Comparison of ENCODE assay signal across 8 cellular contexts in the genomic region with DNA sequence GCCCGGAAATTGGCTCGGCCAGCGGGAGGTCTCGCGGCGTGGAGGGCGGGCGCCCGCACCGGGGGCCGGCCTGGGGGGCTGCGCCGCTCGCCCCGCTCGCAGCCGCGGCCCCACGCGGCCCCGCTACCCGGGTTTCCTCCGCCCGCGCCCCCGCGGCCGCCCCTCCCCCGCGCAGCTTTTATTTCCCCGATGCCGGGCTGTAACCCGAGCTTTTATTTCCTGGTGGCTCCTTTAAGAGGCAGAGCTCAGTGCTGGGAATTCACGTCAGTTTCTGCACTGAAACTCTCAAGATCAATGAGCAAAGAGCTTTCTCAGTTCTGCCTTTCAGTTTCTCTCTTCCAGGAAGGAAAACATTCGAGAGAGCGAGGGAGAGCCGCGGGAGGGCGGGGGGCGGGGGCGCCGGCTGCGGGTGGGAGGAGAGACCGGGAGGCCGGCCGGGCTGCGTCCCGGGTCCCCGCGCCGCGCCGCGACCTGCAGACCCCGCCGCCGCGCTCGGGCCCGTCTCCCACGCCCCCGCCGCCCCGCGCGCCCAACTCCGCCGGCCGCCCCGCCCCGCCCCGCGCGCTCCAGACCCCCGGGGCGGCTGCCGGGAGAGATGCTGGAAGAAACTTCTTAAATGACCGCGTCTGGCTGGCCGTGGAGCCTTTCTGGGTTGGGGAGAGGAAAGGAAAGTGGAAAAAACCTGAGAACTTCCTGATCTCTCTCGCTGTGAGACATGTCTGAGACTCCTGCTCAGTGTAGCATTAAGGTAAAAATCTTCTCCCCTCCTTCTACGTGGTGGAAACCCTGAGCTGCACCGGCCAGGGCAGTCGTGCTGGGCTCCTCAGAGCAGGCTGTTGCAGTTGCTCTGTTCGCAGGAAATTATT. TPM values are rescaled to one million over a fixed set of nuclear protein-coding genes. Genes with fewer than 3 reads are reported as not detected.
DNase-seq lines count a peak whose midpoint lies in the region; TF ChIP-seq lines count a peak whose summit lies in the region.

ETV6 (plus strand) TSS at position 262 of the 866 bp plus-strand sequence; CDS start at position 716, 454 bp downstream.

- peak within 1 kb of the TSS; percentile 89 for H3K4me2 ChIP-seq in MM.1S (ENCODE audit: low read depth, low read length)
- H3K4me2 ChIP-seq in osteoblast (ENCODE audit: insufficient read depth, low read length): peak within 1 kb of the TSS; percentile 92

- H3K4me1 ChIP-seq in HAP-1: peaks cover 12% of the 10 kb centered on the region
- H3K4me1 ChIP-seq in MM.1S (ENCODE audit: low read length): 0 out of 2 replicates have a peak, but pooled peaks cover 10% of the 10 kb centered on the region
- H3K4me1 ChIP-seq in osteoblast (ENCODE audit: insufficient read depth, low read length): peaks cover 13% of the 10 kb centered on the region
- peaks cover 20% of the 10 kb centered on the region for H3K4me1 ChIP-seq in thymus (ENCODE audit: control insufficient read depth, insufficient read depth, low read length)

- peaks cover 47% of the 10 kb centered on the region for H3K79me2 ChIP-seq in MM.1S (ENCODE audit: low read length)
- peaks cover 46% of the 10 kb centered on the region for H3K79me2 ChIP-seq in osteoblast (ENCODE audit: insufficient read depth, low read length)

- H3K4me3 ChIP-seq in HAP-1: peak within 1 kb of the TSS; percentile 69
- peak within 1 kb of the TSS; percentile 92 for H3K4me3 ChIP-seq in MM.1S (ENCODE audit: low read length)
- peak within 1 kb of the TSS; percentile 89 for H3K4me3 ChIP-seq in osteoblast (ENCODE audit: insufficient read depth, low read length)
- H3K4me3 ChIP-seq in thymus (ENCODE audit: low read length): peak within 1 kb of the TSS; percentile 99

- H3K36me3 Mint-ChIP-seq in activated naive CD8-positive, alpha-beta T cell: no peaks in the 10 kb centered on the region
- no peaks in the 10 kb centered on the region for H3K36me3 Mint-ChIP-seq in glutamatergic neuron (ENCODE audit: unreplicated experiment)

- H3K9me2 ChIP-seq in MM.1S (replicated peaks; ENCODE audit: insufficient read depth, low read length): no peaks in the 10 kb centered on the region

- peaks cover 2% of the 10 kb centered on the region; the same call in 1 of the 2 replicates for H3K9me3 ChIP-seq in HAP-1
- no peaks in the 10 kb centered on the region for H3K9me3 ChIP-seq in MM.1S (replicated peaks; ENCODE audit: insufficient read depth, low read length)
- no peaks in the 10 kb centered on the region for H3K9me3 ChIP-seq in osteoblast (ENCODE audit: low read depth, low read length)
- H3K9me3 ChIP-seq in thymus (ENCODE audit: control insufficient read depth): no peaks in the 10 kb centered on the region

- H3K4me1 Mint-ChIP-seq in activated naive CD8-positive, alpha-beta T cell (ENCODE audit: low read depth): peaks cover 47% of the 10 kb centered on the region
- peaks cover 21% of the 10 kb centered on the region for H3K4me1 Mint-ChIP-seq in glutamatergic neuron (ENCODE audit: low read depth, unreplicated experiment)

- H4K20me1 ChIP-seq in MM.1S (ENCODE audit: insufficient read depth, low read length): no peaks in the 10 kb centered on the region
- peaks cover 4% of the 10 kb centered on the region for H4K20me1 ChIP-seq in osteoblast (ENCODE audit: insufficient read depth, low read length)

- under 1% methylated on average over 85 of the region's 85 CpGs for WGBS in thymus

- H3K9ac ChIP-seq in MM.1S (ENCODE audit: low read length): peak within 1 kb of the TSS; percentile 94

- H3K36me3 ChIP-seq in HAP-1 (replicated peaks): no peaks in the 10 kb centered on the region
- H3K36me3 ChIP-seq in MM.1S (replicated peaks; ENCODE audit: insufficient read depth, low read length): no peaks in the 10 kb centered on the region
- no peaks in the 10 kb centered on the region for H3K36me3 ChIP-seq in osteoblast (ENCODE audit: insufficient read depth, low read length)
- no peaks in the 10 kb centered on the region for H3K36me3 ChIP-seq in thymus (ENCODE audit: control insufficient read depth, insufficient read depth)

- peak within 1 kb of the TSS; percentile 99 for H3K27ac Mint-ChIP-seq in activated naive CD8-positive, alpha-beta T cell
- peak within 1 kb of the TSS; percentile 99 for H3K27ac Mint-ChIP-seq in glutamatergic neuron (ENCODE audit: unreplicated experiment)

- peaks cover 19% of the 10 kb centered on the region for H3F3A ChIP-seq in MM.1S (ENCODE audit: insufficient read depth, low read length)

- in situ Hi-C loops in HAP-1 (cut with MboI; ENCODE audit: low sequenced_read_pairs): no loop called here

- peak within 1 kb of the TSS; percentile 99 for H3K27ac ChIP-seq in MM.1S (ENCODE audit: low read length)
- H3K27ac ChIP-seq in osteoblast (ENCODE audit: low read depth, low read length): peak within 1 kb of the TSS; percentile 97
- H3K27ac ChIP-seq in thymus (ENCODE audit: low read depth): peak within 1 kb of the TSS; percentile 94

- H3K4me3 Mint-ChIP-seq in activated naive CD8-positive, alpha-beta T cell: peak within 1 kb of the TSS; percentile 98
- H3K4me3 Mint-ChIP-seq in glutamatergic neuron (ENCODE audit: unreplicated experiment): peak within 1 kb of the TSS; percentile 97

- H3K9me3 Mint-ChIP-seq in activated naive CD8-positive, alpha-beta T cell (ENCODE audit: low read depth): no peaks in the 10 kb centered on the region
- H3K9me3 Mint-ChIP-seq in glutamatergic neuron (ENCODE audit: unreplicated experiment): peaks cover 13% of the 10 kb centered on the region

- TF ChIP-seq CTCF in MM.1S (IDR thresholded peaks at IDR 0.05; ENCODE audit: low read length): no peak
- no peak for TF ChIP-seq CTCF in glutamatergic neuron (IDR thresholded peaks at IDR 0.05; ENCODE audit: partially characterized antibody, unreplicated experiment)
- no peak for TF ChIP-seq CTCF in osteoblast (IDR thresholded peaks at IDR 0.05; ENCODE audit: extremely low read depth, low read depth, low read length)

- H3K27me3 ChIP-seq in HAP-1 (ENCODE audit: low read depth) (no peaks in the 10 kb centered on the region), MM.1S (replicated peaks; ENCODE audit: insufficient read depth, low read length) (no peaks in the 10 kb centered on the region), osteoblast (ENCODE audit: insufficient read depth, low read length) (no peaks in the 10 kb centered on the region), thymus (ENCODE audit: control insufficient read depth, insufficient read depth) (no peaks in the 10 kb centered on the region)

- H3K27me3 Mint-ChIP-seq in activated naive CD8-positive, alpha-beta T cell: no peaks in the 10 kb centered on the region
- peaks cover 11% of the 10 kb centered on the region for H3K27me3 Mint-ChIP-seq in glutamatergic neuron (ENCODE audit: unreplicated experiment)

- H2AFZ ChIP-seq in MM.1S (ENCODE audit: low read length) (peak within 1 kb of the TSS; percentile 81), osteoblast (ENCODE audit: low read length) (peak within 1 kb of the TSS; percentile 93)

- DNase-seq in GM03348 (ENCODE audit: low spot score) (peak; percentile 80), HAP-1 (ENCODE audit: low spot score in 2 of 2) (peak; percentile 81 to 84), MM.1S (peak; percentile 96), SKM-1 (lab: John Stamatoyannopoulos, UW; ENCODE audit: unreplicated experiment) (peak; percentile 10), glutamatergic neuron (peak; percentile 67), osteoblast (ENCODE audit: insufficient read length, low spot score, missing footprints) (peak; percentile 95)

RNA-seq across cellular contexts. Expression of gene ETV6, which starts in this region (rescaled TPM):
- total RNA-seq in glutamatergic neuron (ENCODE audit: unreplicated experiment): 10.1 TPM
- 16.3 and 18.3 TPM in 2 replicates for total RNA-seq in osteoblast
- 15.0 TPM for polyA plus RNA-seq in thymus

Comparison
In these comparisons a context has a peak if more than half of its experiments do, and no peak if none do; other contexts are left out.
1. Peak in every context shown above with its lines: DNase-seq, H3K4me3 ChIP-seq and H3K27ac ChIP-seq.
2. DNase-seq: peak in every context shown above with its lines; median percentile 96 in MM.1S; 95 in osteoblast; 82 in HAP-1; 80 in GM03348; 67 in glutamatergic neuron; 10 in SKM-1.